ENCODE assay signal across 9 cellular contexts in genomic region chr13:36275190-36276002, GRCh38. TPM values are rescaled to one million over a fixed set of nuclear protein-coding genes. Genes with fewer than 3 reads are reported as not detected.
A peak's percentile ranks its signal among the peaks of the same experiment; 100 is the strongest.
DNase-seq lines count a peak whose midpoint lies in the region; ATAC-seq and TF ChIP-seq lines count a peak whose summit lies in the region.
"Had no signal": no experiment of that assay in that cellular context is flagged by ENCODE, and none has a peak within 500 bp of the region (broad histone marks: within the 10 kb centered on the region; RNA-seq: fewer than 3 reads in every experiment).

No MANE protein-coding gene starts in this region.

- H3K27me3 Mint-ChIP-seq in CD8-positive, alpha-beta memory T cell = no peaks in the 10 kb centered on the region

- WGBS in trophoblast cell (ENCODE audit: extremely low coverage, insufficient coverage, insufficient read length) = no CpG with 5 or more reads among the region's 3 CpGs

- DNase-seq in EH (ENCODE audit: low read depth) (peak; percentile 71), LNCaP clone FGC (ENCODE audit: low read depth) (no peak), RWPE2 (ENCODE audit: low spot score) (no peak), fibroblast of lung (ENCODE audit: low read depth in 2 of 2) (peak; percentile 84 to 88), trophoblast cell (peak; percentile 31 to 89)
- no peak for DNase-seq in CD8-positive, alpha-beta memory T cell

- H4K8ac ChIP-seq in trophoblast cell (ENCODE audit: low read depth, low read length) = no peak overlapping the region

- H2BK5ac ChIP-seq in trophoblast cell (ENCODE audit: low read depth, low read length, poor library complexity) = no peak overlapping the region

- H3K27ac Mint-ChIP-seq in CD8-positive, alpha-beta memory T cell = no peak overlapping the region

- no peak overlapping the region for H2BK12ac ChIP-seq in trophoblast cell (ENCODE audit: low read length)

- H2AK5ac ChIP-seq in trophoblast cell (ENCODE audit: low read length) = no peak overlapping the region

- H2AFZ ChIP-seq in fibroblast of lung (ENCODE audit: low read length) = no peak overlapping the region
- no peak overlapping the region for H2AFZ ChIP-seq in trophoblast cell (ENCODE audit: insufficient read depth, low read length, poor library complexity)

- H3K79me1 ChIP-seq in trophoblast cell (ENCODE audit: low read length) = no peaks in the 10 kb centered on the region

- no peak overlapping the region for H3K18ac ChIP-seq in trophoblast cell (ENCODE audit: low read length)

- no peaks in the 10 kb centered on the region for H3K36me3 Mint-ChIP-seq in CD8-positive, alpha-beta memory T cell

- H3K27me3 ChIP-seq in RWPE2 (ENCODE audit: insufficient read depth, poor library complexity, severe bottlenecking) (no peaks in the 10 kb centered on the region), fibroblast of lung (ENCODE audit: control insufficient read depth, insufficient read depth, low read length) (no peaks in the 10 kb centered on the region), trophoblast cell (ENCODE audit: insufficient read depth, low read length) (no peaks in the 10 kb centered on the region)
- no peaks in the 10 kb centered on the region for H3K27me3 ChIP-seq in CD8-positive, alpha-beta memory T cell (ENCODE audit: insufficient read depth, low read length, poor library complexity, severe bottlenecking)

- H3K27ac ChIP-seq in RWPE2 (ENCODE audit: poor library complexity, severe bottlenecking) (no peak overlapping the region), fibroblast of lung (ENCODE audit: insufficient read depth, low read length) (no peak overlapping the region), trophoblast cell (ENCODE audit: low read depth, low read length) (no peak overlapping the region)
- no peak overlapping the region for H3K27ac ChIP-seq in CD8-positive, alpha-beta memory T cell (ENCODE audit: low read depth, low read length)

- H3K36me3 ChIP-seq in RWPE2 (ENCODE audit: low read depth) = no peaks in the 10 kb centered on the region
- no peaks in the 10 kb centered on the region for H3K36me3 ChIP-seq in fibroblast of lung (ENCODE audit: control insufficient read depth, insufficient read depth, low read length)
- H3K36me3 ChIP-seq in trophoblast cell (ENCODE audit: control insufficient read depth in 1 of 2, insufficient read depth in 2 of 2, low read length in 2 of 2) = no peaks in the 10 kb centered on the region
- H3K36me3 ChIP-seq in CD8-positive, alpha-beta memory T cell (ENCODE audit: insufficient read depth, low read length) = no peaks in the 10 kb centered on the region

- H3K79me2 ChIP-seq in fibroblast of lung (ENCODE audit: control insufficient read depth, insufficient read depth, low read length) (no peaks in the 10 kb centered on the region), trophoblast cell (ENCODE audit: control insufficient read depth, insufficient read depth, low read length, poor library complexity) (no peaks in the 10 kb centered on the region)

- no peak overlapping the region for H3K23ac ChIP-seq in trophoblast cell (ENCODE audit: low read length)

- TF ChIP-seq CTCF in LNCaP clone FGC (IDR thresholded peaks at IDR 0.05; ENCODE audit: control insufficient read depth, extremely low read depth, insufficient read depth) (peak; percentile 52), RWPE2 (IDR thresholded peaks at IDR 0.05; ENCODE audit: poor library complexity, severe bottlenecking) (peak; percentile 69), fibroblast of lung (conservative IDR thresholded peaks at IDR 0.05 in 1 of 2, IDR thresholded peaks at IDR 0.05 in 1 of 2; ENCODE audit: low read depth in 1 of 2, low read length in 2 of 2) (peak; percentile 48 to 59)

- no peak overlapping the region for H3K4me3 ChIP-seq in LNCaP clone FGC (ENCODE audit: low read depth, low read length)
- no peak overlapping the region for H3K4me3 ChIP-seq in RWPE2 (ENCODE audit: severe bottlenecking)
- no peak overlapping the region for H3K4me3 ChIP-seq in fibroblast of lung (replicated peaks in 1 of 4; ENCODE audit: control extremely low read depth in 1 of 4, insufficient read depth in 1 of 4, low read depth in 3 of 4, low read length in 4 of 4)
- no peak overlapping the region for H3K4me3 ChIP-seq in trophoblast cell (ENCODE audit: low read depth, low read length)
- H3K4me3 ChIP-seq in CD8-positive, alpha-beta memory T cell (ENCODE audit: low read length) = no peak overlapping the region

- no peaks in the 10 kb centered on the region for H4K20me1 ChIP-seq in fibroblast of lung (ENCODE audit: control insufficient read depth, extremely low read depth, insufficient read depth, low read length)

- no peaks in the 10 kb centered on the region for H3K4me1 Mint-ChIP-seq in CD8-positive, alpha-beta memory T cell

- H3K4ac ChIP-seq in trophoblast cell (ENCODE audit: low read depth, low read length) = no peak overlapping the region

- no peak overlapping the region for H4K91ac ChIP-seq in trophoblast cell (ENCODE audit: low read depth, low read length)

- no peak overlapping the region for H2BK120ac ChIP-seq in trophoblast cell (ENCODE audit: insufficient read depth, low read length, poor library complexity)

- H3K4me3 Mint-ChIP-seq in CD8-positive, alpha-beta memory T cell = no peak overlapping the region

- H3K4me2 ChIP-seq in fibroblast of lung (ENCODE audit: extremely low read depth, insufficient read depth, low read length) (no peak overlapping the region), trophoblast cell (ENCODE audit: low read length) (no peak overlapping the region)

- no peaks in the 10 kb centered on the region for H3K9me3 Mint-ChIP-seq in CD8-positive, alpha-beta memory T cell

- H3K9me3 ChIP-seq in RWPE2 (ENCODE audit: severe bottlenecking) = no peaks in the 10 kb centered on the region
- no peaks in the 10 kb centered on the region for H3K9me3 ChIP-seq in fibroblast of lung (ENCODE audit: control insufficient read depth, insufficient read depth, low read depth, low read length)
- no peaks in the 10 kb centered on the region for H3K9me3 ChIP-seq in trophoblast cell (ENCODE audit: insufficient read depth, low read depth, low read length)
- no peaks in the 10 kb centered on the region for H3K9me3 ChIP-seq in CD8-positive, alpha-beta memory T cell (ENCODE audit: low read length)

- CTCF ChIA-PET in CD8-positive, alpha-beta memory T cell (lab: Charles Lee) = no interaction called here

- H3K9ac ChIP-seq in fibroblast of lung (ENCODE audit: insufficient read depth, low read length) (no peak overlapping the region), trophoblast cell (ENCODE audit: low read length) (no peak overlapping the region)

- 0 out of 3 replicates have a peak, but pooled peaks have one; percentile 36 for ATAC-seq in RWPE2 (ENCODE audit: low read depth)
- no peak for ATAC-seq in HG03139 (IDR thresholded peaks at IDR 0.05; ENCODE audit: unreplicated experiment)
- no peak for ATAC-seq in HG03469 (IDR thresholded peaks at IDR 0.05; ENCODE audit: unreplicated experiment)

- POLR2A ChIA-PET in CD8-positive, alpha-beta memory T cell (lab: Charles Lee) = no interaction called here

- no peak overlapping the region for H4K12ac ChIP-seq in trophoblast cell (ENCODE audit: low read depth, low read length)

- H3K4me1 ChIP-seq in RWPE2 (ENCODE audit: insufficient read depth, poor library complexity, severe bottlenecking) = peaks cover 4% of the 10 kb centered on the region
- no peaks in the 10 kb centered on the region for H3K4me1 ChIP-seq in fibroblast of lung (ENCODE audit: control insufficient read depth, extremely low read depth, insufficient read depth, low read length)
- H3K4me1 ChIP-seq in trophoblast cell (ENCODE audit: control insufficient read depth in 1 of 2, insufficient read depth in 2 of 2, low read length in 2 of 2) = no peaks in the 10 kb centered on the region
- H3K4me1 ChIP-seq in CD8-positive, alpha-beta memory T cell (ENCODE audit: insufficient read depth, low read length) = no peaks in the 10 kb centered on the region

- no peak overlapping the region for H3K14ac ChIP-seq in trophoblast cell (ENCODE audit: low read length)

RNA-seq across cellular contexts. Expression of gene CCDC169, which starts 22.2 kb away (rescaled TPM):
- 3.3 and 7.1 TPM in 2 replicates for total RNA-seq in fibroblast of lung
- 2.9 and 3.5 TPM in 2 replicates for polyA plus RNA-seq in fibroblast of lung
- 2.6 and 3.1 TPM in 2 replicates for polyA plus RNA-seq in fibroblast of lung (2012)
- polyA minus RNA-seq in fibroblast of lung (ENCODE audit: low replicate concordance) = 0.15 and 0.24 TPM in 2 replicates
- 2.9 and 3.9 TPM in 2 replicates for polyA plus RNA-seq in trophoblast cell (2013)
- not detected for total RNA-seq in CD8-positive, alpha-beta memory T cell
- not detected for polyA plus RNA-seq in CD8-positive, alpha-beta memory T cell
- total RNA-seq: T-helper 2 cell treated with Interferon-gamma antibody and Interleukin-4, amounts not matched to agents 100 ng/mL and 5 ng/mL, for 36 hours had no signal

Comparison
In these comparisons a context has a peak if more than half of its experiments do, and no peak if none do; other contexts are left out.
1. DNase-seq: peak in EH (single experiment), fibroblast of lung (2 of 2) and trophoblast cell (2 of 2); none in LNCaP clone FGC (single experiment), RWPE2 (single experiment) and CD8-positive, alpha-beta memory T cell (0 of 5).
2. Peak in every context shown above with its lines, with median percentiles within 50 percentile points of each other: CTCF ChIP-seq.